ENCODE assay signal across 1 cellular context in genomic region chr19:16874250-16874977, GRCh38.
TF ChIP-seq lines count a peak whose summit lies in the region.

No MANE protein-coding gene starts in this region.

TF ChIP-seq in HCT116, 20 proteins besides CTCF, POLR2A, EP300 and RAD21 (continued from another document):
- TF ChIP-seq, protein P1, sequence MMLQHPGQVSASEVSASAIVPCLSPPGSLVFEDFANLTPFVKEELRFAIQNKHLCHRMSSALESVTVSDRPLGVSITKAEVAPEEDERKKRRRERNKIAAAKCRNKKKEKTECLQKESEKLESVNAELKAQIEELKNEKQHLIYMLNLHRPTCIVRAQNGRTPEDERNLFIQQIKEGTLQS (IDR thresholded peaks at IDR 0.05) = no peak
- TF ChIP-seq, protein P2, sequence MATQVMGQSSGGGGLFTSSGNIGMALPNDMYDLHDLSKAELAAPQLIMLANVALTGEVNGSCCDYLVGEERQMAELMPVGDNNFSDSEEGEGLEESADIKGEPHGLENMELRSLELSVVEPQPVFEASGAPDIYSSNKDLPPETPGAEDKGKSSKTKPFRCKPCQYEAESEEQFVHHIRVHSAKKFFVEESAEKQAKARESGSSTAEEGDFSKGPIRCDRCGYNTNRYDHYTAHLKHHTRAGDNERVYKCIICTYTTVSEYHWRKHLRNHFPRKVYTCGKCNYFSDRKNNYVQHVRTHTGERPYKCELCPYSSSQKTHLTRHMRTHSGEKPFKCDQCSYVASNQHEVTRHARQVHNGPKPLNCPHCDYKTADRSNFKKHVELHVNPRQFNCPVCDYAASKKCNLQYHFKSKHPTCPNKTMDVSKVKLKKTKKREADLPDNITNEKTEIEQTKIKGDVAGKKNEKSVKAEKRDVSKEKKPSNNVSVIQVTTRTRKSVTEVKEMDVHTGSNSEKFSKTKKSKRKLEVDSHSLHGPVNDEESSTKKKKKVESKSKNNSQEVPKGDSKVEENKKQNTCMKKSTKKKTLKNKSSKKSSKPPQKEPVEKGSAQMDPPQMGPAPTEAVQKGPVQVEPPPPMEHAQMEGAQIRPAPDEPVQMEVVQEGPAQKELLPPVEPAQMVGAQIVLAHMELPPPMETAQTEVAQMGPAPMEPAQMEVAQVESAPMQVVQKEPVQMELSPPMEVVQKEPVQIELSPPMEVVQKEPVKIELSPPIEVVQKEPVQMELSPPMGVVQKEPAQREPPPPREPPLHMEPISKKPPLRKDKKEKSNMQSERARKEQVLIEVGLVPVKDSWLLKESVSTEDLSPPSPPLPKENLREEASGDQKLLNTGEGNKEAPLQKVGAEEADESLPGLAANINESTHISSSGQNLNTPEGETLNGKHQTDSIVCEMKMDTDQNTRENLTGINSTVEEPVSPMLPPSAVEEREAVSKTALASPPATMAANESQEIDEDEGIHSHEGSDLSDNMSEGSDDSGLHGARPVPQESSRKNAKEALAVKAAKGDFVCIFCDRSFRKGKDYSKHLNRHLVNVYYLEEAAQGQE (IDR thresholded peaks at IDR 0.05; ENCODE audit: low read depth) = no peak
- TF ChIP-seq YY1 (IDR thresholded peaks at IDR 0.05; ENCODE audit: extremely low read depth, insufficient replicate concordance, low read depth, low read length) = no peak
- no peak for TF ChIP-seq SRF (IDR thresholded peaks at IDR 0.05; ENCODE audit: low read depth)
- no peak for TF ChIP-seq CBX3 (IDR thresholded peaks at IDR 0.05; ENCODE audit: low read depth)
- TF ChIP-seq POLR2AphosphoS5 (IDR thresholded peaks at IDR 0.05; ENCODE audit: low read depth, low read length) = no peak
- TF ChIP-seq SIN3A (IDR thresholded peaks at IDR 0.05; ENCODE audit: low read depth) = no peak
